In the genomic region with DNA sequence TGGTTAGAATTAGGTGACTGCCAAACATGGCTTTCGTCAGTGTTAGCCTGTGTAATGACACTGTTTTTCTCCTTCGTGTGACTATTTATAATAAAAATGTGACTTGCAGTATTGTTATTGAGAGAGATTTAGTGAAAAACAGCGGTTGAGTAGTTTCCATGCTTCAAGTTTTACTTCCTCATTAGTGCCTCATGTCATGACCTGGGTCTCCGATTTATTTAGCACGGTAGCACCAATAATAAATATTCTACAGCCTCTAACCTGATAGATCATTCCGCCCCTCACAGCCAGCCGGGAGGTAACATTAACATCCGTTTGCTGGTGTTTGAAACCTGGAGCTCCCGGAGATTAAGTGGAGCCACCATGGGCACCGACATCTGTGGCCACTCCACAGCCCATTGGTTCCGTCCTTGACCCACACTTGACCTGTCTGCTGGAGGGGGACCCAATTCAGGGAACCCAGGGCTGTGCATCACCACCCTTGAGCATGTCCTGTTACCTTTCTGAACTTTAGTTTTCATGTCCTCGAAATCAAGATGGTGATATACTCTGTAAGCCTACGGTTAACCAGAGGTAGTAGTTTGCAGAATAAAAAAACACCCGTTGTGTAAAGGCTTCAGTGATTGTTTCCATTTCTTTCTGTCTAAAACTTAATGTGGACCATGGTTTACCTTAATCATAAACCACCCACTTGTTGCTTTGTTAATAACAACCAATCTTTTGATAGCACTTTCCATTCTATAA, we compare ENCODE assay signal across 9 cellular contexts.
DNase-seq lines count a peak whose midpoint lies in the region; ATAC-seq and TF ChIP-seq lines count a peak whose summit lies in the region.
"Had no signal": no experiment of that assay in that cellular context is flagged by ENCODE, and none has a peak within 500 bp of the region (broad histone marks: within the 10 kb centered on the region; RNA-seq: fewer than 3 reads in every experiment).

No MANE protein-coding gene starts in this region.

- ATAC-seq in HG02571 (IDR thresholded peaks at IDR 0.05; ENCODE audit: unreplicated experiment) (peak; percentile 52), HG03565 (IDR thresholded peaks at IDR 0.05; ENCODE audit: unreplicated experiment) (peak; percentile 55)
- ATAC-seq: right cardiac atrium had no signal

- H3K4me3 ChIP-seq in neuronal stem cell (ENCODE audit: low read length in 2 of 2) = no peak overlapping the region

- no peak overlapping the region for H3K4me3 Mint-ChIP-seq in nephron

- H3K27ac ChIP-seq in neuronal stem cell (replicated peaks; ENCODE audit: low read length) = no peak overlapping the region

- no peak for TF ChIP-seq CTCF in nephron (IDR thresholded peaks at IDR 0.05; ENCODE audit: unreplicated experiment in 3 of 3)

- H3K27me3 ChIP-seq in neuronal stem cell (ENCODE audit: control insufficient read depth in 3 of 3, insufficient read depth in 3 of 3, low read depth in 1 of 3, low read length in 3 of 3) = no peaks in the 10 kb centered on the region

- no peak overlapping the region for H3K23ac ChIP-seq in neuronal stem cell (ENCODE audit: low read depth, low read length, poor library complexity)

- peak; percentile 21 for TF ChIP-seq POLR2A in GM18951 (IDR thresholded peaks at IDR 0.05; ENCODE audit: extremely low read depth, insufficient read depth, insufficient read length)

- no peak overlapping the region for H2AK5ac ChIP-seq in neuronal stem cell (ENCODE audit: low read depth, low read length)

- H3K9ac ChIP-seq in neuronal stem cell (ENCODE audit: low read depth, low read length, poor library complexity) = no peak overlapping the region

- H3K18ac ChIP-seq in neuronal stem cell (ENCODE audit: low read length) = no peak overlapping the region

- no peak overlapping the region for H2BK5ac ChIP-seq in neuronal stem cell (ENCODE audit: low read length)

- H2BK15ac ChIP-seq in neuronal stem cell (ENCODE audit: low read length) = no peak overlapping the region

- no peaks in the 10 kb centered on the region for H3K27me3 Mint-ChIP-seq in nephron (ENCODE audit: low read depth)

- H3K79me1 ChIP-seq in neuronal stem cell (ENCODE audit: low read depth, low read length) = peaks cover 4% of the 10 kb centered on the region

- H3K9me3 ChIP-seq in neuronal stem cell (replicated peaks in 1 of 2; ENCODE audit: control insufficient read depth in 2 of 2, insufficient read depth in 1 of 2, low read depth in 1 of 2, low read length in 2 of 2) = peaks cover 1 to 5% of the 10 kb centered on the region in 2 donors

- peaks cover 41% of the 10 kb centered on the region for H3K36me3 Mint-ChIP-seq in nephron (ENCODE audit: low read depth)

- no peak overlapping the region for H2AFZ ChIP-seq in neuronal stem cell (ENCODE audit: low read length)

- H3K4me1 ChIP-seq in neuronal stem cell (ENCODE audit: control insufficient read depth in 2 of 2, insufficient read depth in 1 of 2, low read depth in 1 of 2, low read length in 2 of 2) = peaks cover 0 to 2% of the 10 kb centered on the region in 2 donors

- H2BK120ac ChIP-seq in neuronal stem cell (ENCODE audit: low read depth, low read length) = no peak overlapping the region

- peaks cover 29% of the 10 kb centered on the region for H3K4me1 Mint-ChIP-seq in nephron

- DNase-seq in neuronal stem cell (ENCODE audit: low spot score) = no peak
- DNase-seq in stimulated activated CD4-positive, alpha-beta T cell treated with anti-CD3 and anti-CD28 coated beads, Interleukin-4, amount 100 ng/mL, for 1 hour = no peak
- DNase-seq in NCI-H2171 (lab: John Stamatoyannopoulos, UW) = no peak
- DNase-seq: NCI-H1092 treated with DMSO at 0.1 percent for 48 hours, right cardiac atrium had no signal

- H4K91ac ChIP-seq in neuronal stem cell (ENCODE audit: low read depth, low read length, poor library complexity) = no peak overlapping the region

- H4K8ac ChIP-seq in neuronal stem cell (ENCODE audit: low read depth, low read length) = no peak overlapping the region

- H3K27ac Mint-ChIP-seq in nephron = peak overlapping the region; percentile 1 to 74 (median 72)

- no peak overlapping the region for H2BK12ac ChIP-seq in neuronal stem cell (ENCODE audit: low read length)

- H3K9me3 Mint-ChIP-seq in nephron = no peaks in the 10 kb centered on the region

- peaks cover 5 to 31% of the 10 kb centered on the region in 2 donors for H3K36me3 ChIP-seq in neuronal stem cell (replicated peaks in 1 of 2; ENCODE audit: control insufficient read depth in 2 of 2, insufficient read depth in 2 of 2, low read length in 2 of 2)

- in situ Hi-C loops in GM18951 (cut with MboI; ENCODE audit: low sequenced_read_pairs, unreplicated experiment) = no loop called here

- no CpG with 5 or more reads among the region's 14 CpGs for WGBS in neuronal stem cell (ENCODE audit: extremely low coverage in 2 of 2, insufficient read length in 2 of 2, insufficient replicate concordance in 1 of 2), 2 donors

- H3K4ac ChIP-seq in neuronal stem cell (ENCODE audit: low read length) = no peak overlapping the region

- H3K4me2 ChIP-seq in neuronal stem cell (ENCODE audit: insufficient read depth, low read length, poor library complexity, severe bottlenecking) = no peak overlapping the region

- no peak overlapping the region for H3K14ac ChIP-seq in neuronal stem cell (ENCODE audit: low read length)
